ENCODE assay signal across 1 cellular context in genomic region chr10:80137926-80138325, GRCh38.
TF ChIP-seq lines count a peak whose summit lies in the region.

No MANE protein-coding gene starts in this region.

TF ChIP-seq in IMR-90, 13 proteins besides CTCF, POLR2A, EP300 and RAD21 (continued from another document):
- TF ChIP-seq, protein P1, sequence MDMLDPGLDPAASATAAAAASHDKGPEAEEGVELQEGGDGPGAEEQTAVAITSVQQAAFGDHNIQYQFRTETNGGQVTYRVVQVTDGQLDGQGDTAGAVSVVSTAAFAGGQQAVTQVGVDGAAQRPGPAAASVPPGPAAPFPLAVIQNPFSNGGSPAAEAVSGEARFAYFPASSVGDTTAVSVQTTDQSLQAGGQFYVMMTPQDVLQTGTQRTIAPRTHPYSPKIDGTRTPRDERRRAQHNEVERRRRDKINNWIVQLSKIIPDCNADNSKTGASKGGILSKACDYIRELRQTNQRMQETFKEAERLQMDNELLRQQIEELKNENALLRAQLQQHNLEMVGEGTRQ (IDR thresholded peaks at IDR 0.05; ENCODE audit: low read depth, low read length) = no peak
- TF ChIP-seq MAFK (IDR thresholded peaks at IDR 0.05; ENCODE audit: low read depth, low read length) (no peak), CHD1 (IDR thresholded peaks at IDR 0.05; ENCODE audit: low read depth, low read length) (no peak), CEBPB (IDR thresholded peaks at IDR 0.05; ENCODE audit: low read depth, low read length) (no peak), RCOR1 (IDR thresholded peaks at IDR 0.05; ENCODE audit: insufficient replicate concordance, low read length) (no peak), SMC3 (IDR thresholded peaks at IDR 0.05; ENCODE audit: low read depth, low read length) (no peak), BHLHE40 (IDR thresholded peaks at IDR 0.05; ENCODE audit: low read depth, low read length) (no peak), FOS (IDR thresholded peaks at IDR 0.05; ENCODE audit: low read depth, low read length) (no peak), NFE2L2 (IDR thresholded peaks at IDR 0.05; ENCODE audit: low read depth, low read length) (no peak), MXI1 (IDR thresholded peaks at IDR 0.05; ENCODE audit: borderline replicate concordance, low read depth, low read length) (no peak)
- TF ChIP-seq, protein P2, sequence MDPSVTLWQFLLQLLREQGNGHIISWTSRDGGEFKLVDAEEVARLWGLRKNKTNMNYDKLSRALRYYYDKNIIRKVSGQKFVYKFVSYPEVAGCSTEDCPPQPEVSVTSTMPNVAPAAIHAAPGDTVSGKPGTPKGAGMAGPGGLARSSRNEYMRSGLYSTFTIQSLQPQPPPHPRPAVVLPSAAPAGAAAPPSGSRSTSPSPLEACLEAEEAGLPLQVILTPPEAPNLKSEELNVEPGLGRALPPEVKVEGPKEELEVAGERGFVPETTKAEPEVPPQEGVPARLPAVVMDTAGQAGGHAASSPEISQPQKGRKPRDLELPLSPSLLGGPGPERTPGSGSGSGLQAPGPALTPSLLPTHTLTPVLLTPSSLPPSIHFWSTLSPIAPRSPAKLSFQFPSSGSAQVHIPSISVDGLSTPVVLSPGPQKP (IDR thresholded peaks at IDR 0.05; ENCODE audit: borderline replicate concordance, low read depth, low read length) = no peak
